ENCODE assay signal across 8 cellular contexts in genomic region chr17:4950075-4950756, GRCh38. TPM values are rescaled to one million over a fixed set of nuclear protein-coding genes. Genes with fewer than 3 reads are reported as not detected.
DNase-seq lines count a peak whose midpoint lies in the region; ATAC-seq and TF ChIP-seq lines count a peak whose summit lies in the region.

No MANE protein-coding gene starts in this region.

- peak overlapping the region; percentile 67 for H3K14ac ChIP-seq in neuronal stem cell (ENCODE audit: low read length)

- no peaks in the 10 kb centered on the region for H3K9me3 ChIP-seq in HUES48 (ENCODE audit: control insufficient read depth, insufficient read depth, low read length)
- H3K9me3 ChIP-seq in neuronal stem cell (replicated peaks in 1 of 2; ENCODE audit: control insufficient read depth in 2 of 2, insufficient read depth in 1 of 2, low read depth in 1 of 2, low read length in 2 of 2), result no peaks in the 10 kb centered on the region

- H3K4me3 Mint-ChIP-seq in activated CD4-positive, alpha-beta memory T cell treated with anti-CD3 and anti-CD28 coated beads, Interleukin-2, amount 10 ng/mL, durations not matched to agents 7 days and 5 days, result peak overlapping the region; percentile 96

- H2BK120ac ChIP-seq in neuronal stem cell (ENCODE audit: low read depth, low read length), result peak overlapping the region; percentile 95

- H3K27me3 ChIP-seq in HUES48 (ENCODE audit: control insufficient read depth, insufficient read depth, low read length) (no peaks in the 10 kb centered on the region), neuronal stem cell (ENCODE audit: control insufficient read depth in 3 of 3, insufficient read depth in 3 of 3, low read depth in 1 of 3, low read length in 3 of 3) (no peaks in the 10 kb centered on the region)

- peaks cover 33% of the 10 kb centered on the region for H3K4me1 Mint-ChIP-seq in activated CD4-positive, alpha-beta memory T cell treated with anti-CD3 and anti-CD28 coated beads, Interleukin-2, amount 10 ng/mL, durations not matched to agents 7 days and 5 days

- H3K9ac ChIP-seq in HUES48 (ENCODE audit: low read depth, low read length) (peak overlapping the region; percentile 56), neuronal stem cell (ENCODE audit: low read depth, low read length, poor library complexity) (peak overlapping the region; percentile 87)

- peak; percentile 51 for DNase-seq in DMS79 treated with DMSO at 0.1 percent for 48 hours (lab: John Stamatoyannopoulos, UW)
- no peak for DNase-seq in DMS79 (lab: John Stamatoyannopoulos, UW)
- DNase-seq in activated CD4-positive, alpha-beta memory T cell treated with anti-CD3 and anti-CD28 coated beads, Interleukin-2, amount 10 ng/mL, durations not matched to agents 7 days and 5 days, result peak; percentile 45
- DNase-seq in fibroblast of mammary gland (ENCODE audit: low read depth), result no peak
- DNase-seq in neuronal stem cell (ENCODE audit: low spot score), result no peak
- DNase-seq in DMS 273 (lab: John Stamatoyannopoulos, UW; ENCODE audit: unreplicated experiment), result no peak

- no peak for ATAC-seq in HG03097 (IDR thresholded peaks at IDR 0.05; ENCODE audit: low FRiP score, unreplicated experiment)

- no CpG with 5 or more reads among the region's 52 CpGs for WGBS in neuronal stem cell (ENCODE audit: extremely low coverage in 2 of 2, insufficient read length in 2 of 2, insufficient replicate concordance in 1 of 2), 2 donors

- H3K36me3 ChIP-seq in HUES48 (ENCODE audit: control insufficient read depth, insufficient read depth, low read length) (peaks cover 18% of the 10 kb centered on the region), neuronal stem cell (replicated peaks in 1 of 2; ENCODE audit: control insufficient read depth in 2 of 2, insufficient read depth in 2 of 2, low read length in 2 of 2) (peaks cover 11 to 19% of the 10 kb centered on the region in 2 donors)

- H3K36me3 Mint-ChIP-seq in activated CD4-positive, alpha-beta memory T cell treated with anti-CD3 and anti-CD28 coated beads, Interleukin-2, amount 10 ng/mL, durations not matched to agents 7 days and 5 days (ENCODE audit: low read depth), result peaks cover 31% of the 10 kb centered on the region

- no peak overlapping the region for H4K8ac ChIP-seq in neuronal stem cell (ENCODE audit: low read depth, low read length)

- H3K79me1 ChIP-seq in neuronal stem cell (ENCODE audit: low read depth, low read length), result peaks cover 5% of the 10 kb centered on the region

- TF ChIP-seq CTCF in fibroblast of mammary gland (conservative IDR thresholded peaks at IDR 0.05; ENCODE audit: control insufficient read depth, insufficient read depth, low read depth, low read length), result no peak

- H3K27ac Mint-ChIP-seq in activated CD4-positive, alpha-beta memory T cell treated with anti-CD3 and anti-CD28 coated beads, Interleukin-2, amount 10 ng/mL, durations not matched to agents 7 days and 5 days, result peak overlapping the region; percentile 92

- CTCF ChIA-PET in activated CD4-positive, alpha-beta memory T cell treated with anti-CD3 and anti-CD28 coated beads, Interleukin-2, amount 10 ng/mL, durations not matched to agents 7 days and 5 days (lab: Charles Lee), result interaction anchor here (0.7 to 1.1 kb wide), 2 partner anchors 10 to 17 kb away, joined by 3 to 4 read pairs; partner anchors contain the start of genes RNF167, SLC25A11 and SPAG7

- peak overlapping the region; percentile 83 for H2BK15ac ChIP-seq in neuronal stem cell (ENCODE audit: low read length)

- H3K9me3 Mint-ChIP-seq in activated CD4-positive, alpha-beta memory T cell treated with anti-CD3 and anti-CD28 coated beads, Interleukin-2, amount 10 ng/mL, durations not matched to agents 7 days and 5 days, result no peaks in the 10 kb centered on the region

- H2BK5ac ChIP-seq in neuronal stem cell (ENCODE audit: low read length), result peak overlapping the region; percentile 100

- H3K23ac ChIP-seq in neuronal stem cell (ENCODE audit: low read depth, low read length, poor library complexity), result peak overlapping the region; percentile 86

- no peak overlapping the region for H2BK12ac ChIP-seq in neuronal stem cell (ENCODE audit: low read length)

- H3K4me2 ChIP-seq in neuronal stem cell (ENCODE audit: insufficient read depth, low read length, poor library complexity, severe bottlenecking), result peak overlapping the region; percentile 89

- POLR2A ChIA-PET in activated CD4-positive, alpha-beta memory T cell treated with anti-CD3 and anti-CD28 coated beads, Interleukin-2, amount 10 ng/mL, durations not matched to agents 7 days and 5 days (lab: Charles Lee), result interaction anchor here (0.8 to 20.7 kb wide), 8 partner anchors 8 to 160 kb away, joined by 3 to 711 read pairs (median 4); partner anchors contain the start of genes CAMTA2, INCA1, KIF1C and PFN1

- peak overlapping the region; percentile 100 for H2AK5ac ChIP-seq in neuronal stem cell (ENCODE audit: low read depth, low read length)

- H3K4me3 ChIP-seq in HUES48 (ENCODE audit: low read depth, low read length) (peak overlapping the region; percentile 67), fibroblast of mammary gland (ENCODE audit: control insufficient read depth, low read depth, low read length) (peak overlapping the region; percentile 29), neuronal stem cell (ENCODE audit: low read length in 2 of 2) (peak overlapping the region; percentile 80 to 100)

- H3K27me3 Mint-ChIP-seq in activated CD4-positive, alpha-beta memory T cell treated with anti-CD3 and anti-CD28 coated beads, Interleukin-2, amount 10 ng/mL, durations not matched to agents 7 days and 5 days, result no peaks in the 10 kb centered on the region

- H3K4me1 ChIP-seq in HUES48 (ENCODE audit: control insufficient read depth, insufficient read depth, low read length), result peaks cover 22% of the 10 kb centered on the region
- H3K4me1 ChIP-seq in neuronal stem cell (ENCODE audit: control insufficient read depth in 2 of 2, insufficient read depth in 1 of 2, low read depth in 1 of 2, low read length in 2 of 2), result peaks cover 17 to 22% of the 10 kb centered on the region in 2 donors

- peak overlapping the region; percentile 66 for H3K4ac ChIP-seq in neuronal stem cell (ENCODE audit: low read length)

- H3K27ac ChIP-seq in HUES48 (ENCODE audit: low read depth, low read length) (peak overlapping the region; percentile 100), neuronal stem cell (replicated peaks; ENCODE audit: low read length) (peak overlapping the region; percentile 100)

- peak overlapping the region; percentile 93 for H4K91ac ChIP-seq in neuronal stem cell (ENCODE audit: low read depth, low read length, poor library complexity)

- H3K18ac ChIP-seq in neuronal stem cell (ENCODE audit: low read length), result peak overlapping the region; percentile 100

- peak overlapping the region; percentile 61 for H2AFZ ChIP-seq in neuronal stem cell (ENCODE audit: low read length)

RNA-seq across cellular contexts. Expression of gene ENO3, which starts 0.7 kb away (rescaled TPM):
- total RNA-seq in activated CD4-positive, alpha-beta memory T cell treated with anti-CD3 and anti-CD28 coated beads, Interleukin-2, amount 10 ng/mL, durations not matched to agents 7 days and 5 days, result 10 to 100 TPM; 26.8 to 33.0 TPM
- polyA plus RNA-seq in neuronal stem cell (2013, experiment 1 of 2), result 51.7 TPM
- 48.7 TPM for polyA plus RNA-seq in neuronal stem cell (2013, experiment 2 of 2)

RNA-seq across cellular contexts. Expression of gene PFN1, which starts 1.9 kb away (rescaled TPM):
- total RNA-seq in activated CD4-positive, alpha-beta memory T cell treated with anti-CD3 and anti-CD28 coated beads, Interleukin-2, amount 10 ng/mL, durations not matched to agents 7 days and 5 days, result 1,000 to 10,000 TPM; 2,149 to 2,220 TPM
- 682 TPM for polyA plus RNA-seq in neuronal stem cell (2013, experiment 1 of 2)
- polyA plus RNA-seq in neuronal stem cell (2013, experiment 2 of 2), result 671 TPM

RNA-seq across cellular contexts. Expression of gene RNF167, which starts 10.1 kb away (rescaled TPM):
- 100 to 1,000 TPM; 249 to 261 TPM for total RNA-seq in activated CD4-positive, alpha-beta memory T cell treated with anti-CD3 and anti-CD28 coated beads, Interleukin-2, amount 10 ng/mL, durations not matched to agents 7 days and 5 days
- polyA plus RNA-seq in neuronal stem cell (2013, experiment 1 of 2), result 110 TPM
- polyA plus RNA-seq in neuronal stem cell (2013, experiment 2 of 2), result 109 TPM

RNA-seq across cellular contexts. Expression of gene SLC25A11, which starts 10.4 kb away (rescaled TPM):
- total RNA-seq in activated CD4-positive, alpha-beta memory T cell treated with anti-CD3 and anti-CD28 coated beads, Interleukin-2, amount 10 ng/mL, durations not matched to agents 7 days and 5 days, result 10 to 100 TPM; 62.8 to 71.0 TPM
- polyA plus RNA-seq in neuronal stem cell (2013, experiment 1 of 2), result 44.7 TPM
- 44.0 TPM for polyA plus RNA-seq in neuronal stem cell (2013, experiment 2 of 2)

RNA-seq across cellular contexts. Expression of gene SPAG7, which starts 17.4 kb away (rescaled TPM):
- total RNA-seq in activated CD4-positive, alpha-beta memory T cell treated with anti-CD3 and anti-CD28 coated beads, Interleukin-2, amount 10 ng/mL, durations not matched to agents 7 days and 5 days, result 10 to 100 TPM; 53.0 to 58.2 TPM
- polyA plus RNA-seq in neuronal stem cell (2013, experiment 1 of 2), result 101 TPM
- 98.2 TPM for polyA plus RNA-seq in neuronal stem cell (2013, experiment 2 of 2)

Comparison
In these comparisons a context has a peak if more than half of its experiments do, and no peak if none do; other contexts are left out.
1. DNase-seq: peak in DMS79 treated with DMSO at 0.1 percent for 48 hours (single experiment) and activated CD4-positive, alpha-beta memory T cell treated with anti-CD3 and anti-CD28 coated beads, Interleukin-2, amount 10 ng/mL, durations not matched to agents 7 days and 5 days (single experiment); none in DMS79 (single experiment), fibroblast of mammary gland (single experiment), neuronal stem cell (single experiment) and DMS 273 (single experiment).
2. H3K4me3 ChIP-seq: peak in every context shown above with its lines; median percentile 90 in neuronal stem cell; 67 in HUES48; 29 in fibroblast of mammary gland.